Comparison of ENCODE assay signal across 3 cellular contexts in the genomic region with DNA sequence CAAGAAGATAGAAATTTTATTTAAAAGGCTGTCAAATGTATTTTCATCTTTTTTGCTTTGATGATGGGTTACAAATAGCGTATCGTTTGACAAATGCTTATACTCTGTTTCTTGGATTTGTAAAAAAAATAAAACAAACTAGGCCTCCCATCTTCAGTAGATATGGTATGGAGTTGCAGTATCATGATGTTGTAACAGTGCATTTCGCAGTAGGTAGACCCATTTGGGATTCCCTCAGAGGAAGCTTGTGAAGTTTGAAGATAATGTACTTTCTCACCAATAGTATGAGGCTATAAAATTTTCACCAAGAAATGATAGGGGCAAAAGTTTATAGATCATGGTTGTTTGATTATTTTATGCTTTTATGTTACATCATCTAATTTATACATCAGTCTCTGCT.
TF ChIP-seq lines count a peak whose summit lies in the region.

No MANE protein-coding gene starts in this region.

TF ChIP-seq in SK-N-SH, 30 proteins besides CTCF, POLR2A, EP300 and RAD21 (continued from another document):
- TF ChIP-seq, protein P1, sequence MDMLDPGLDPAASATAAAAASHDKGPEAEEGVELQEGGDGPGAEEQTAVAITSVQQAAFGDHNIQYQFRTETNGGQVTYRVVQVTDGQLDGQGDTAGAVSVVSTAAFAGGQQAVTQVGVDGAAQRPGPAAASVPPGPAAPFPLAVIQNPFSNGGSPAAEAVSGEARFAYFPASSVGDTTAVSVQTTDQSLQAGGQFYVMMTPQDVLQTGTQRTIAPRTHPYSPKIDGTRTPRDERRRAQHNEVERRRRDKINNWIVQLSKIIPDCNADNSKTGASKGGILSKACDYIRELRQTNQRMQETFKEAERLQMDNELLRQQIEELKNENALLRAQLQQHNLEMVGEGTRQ (IDR thresholded peaks at IDR 0.05; ENCODE audit: borderline replicate concordance, low read depth, low read length), result no peak
- TF ChIP-seq RFX5 (IDR thresholded peaks at IDR 0.05; ENCODE audit: low read length), result no peak
- TF ChIP-seq, protein P2, sequence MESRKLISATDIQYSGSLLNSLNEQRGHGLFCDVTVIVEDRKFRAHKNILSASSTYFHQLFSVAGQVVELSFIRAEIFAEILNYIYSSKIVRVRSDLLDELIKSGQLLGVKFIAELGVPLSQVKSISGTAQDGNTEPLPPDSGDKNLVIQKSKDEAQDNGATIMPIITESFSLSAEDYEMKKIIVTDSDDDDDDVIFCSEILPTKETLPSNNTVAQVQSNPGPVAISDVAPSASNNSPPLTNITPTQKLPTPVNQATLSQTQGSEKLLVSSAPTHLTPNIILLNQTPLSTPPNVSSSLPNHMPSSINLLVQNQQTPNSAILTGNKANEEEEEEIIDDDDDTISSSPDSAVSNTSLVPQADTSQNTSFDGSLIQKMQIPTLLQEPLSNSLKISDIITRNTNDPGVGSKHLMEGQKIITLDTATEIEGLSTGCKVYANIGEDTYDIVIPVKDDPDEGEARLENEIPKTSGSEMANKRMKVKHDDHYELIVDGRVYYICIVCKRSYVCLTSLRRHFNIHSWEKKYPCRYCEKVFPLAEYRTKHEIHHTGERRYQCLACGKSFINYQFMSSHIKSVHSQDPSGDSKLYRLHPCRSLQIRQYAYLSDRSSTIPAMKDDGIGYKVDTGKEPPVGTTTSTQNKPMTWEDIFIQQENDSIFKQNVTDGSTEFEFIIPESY (IDR thresholded peaks at IDR 0.05; ENCODE audit: borderline replicate concordance, low read depth), result no peak

TF ChIP-seq in SK-N-SH treated with all-trans-retinoic acid at 6 μM for 48 hours, 23 proteins besides CTCF, POLR2A, EP300 and RAD21 (continued from another document):
- TF ChIP-seq, protein P3, sequence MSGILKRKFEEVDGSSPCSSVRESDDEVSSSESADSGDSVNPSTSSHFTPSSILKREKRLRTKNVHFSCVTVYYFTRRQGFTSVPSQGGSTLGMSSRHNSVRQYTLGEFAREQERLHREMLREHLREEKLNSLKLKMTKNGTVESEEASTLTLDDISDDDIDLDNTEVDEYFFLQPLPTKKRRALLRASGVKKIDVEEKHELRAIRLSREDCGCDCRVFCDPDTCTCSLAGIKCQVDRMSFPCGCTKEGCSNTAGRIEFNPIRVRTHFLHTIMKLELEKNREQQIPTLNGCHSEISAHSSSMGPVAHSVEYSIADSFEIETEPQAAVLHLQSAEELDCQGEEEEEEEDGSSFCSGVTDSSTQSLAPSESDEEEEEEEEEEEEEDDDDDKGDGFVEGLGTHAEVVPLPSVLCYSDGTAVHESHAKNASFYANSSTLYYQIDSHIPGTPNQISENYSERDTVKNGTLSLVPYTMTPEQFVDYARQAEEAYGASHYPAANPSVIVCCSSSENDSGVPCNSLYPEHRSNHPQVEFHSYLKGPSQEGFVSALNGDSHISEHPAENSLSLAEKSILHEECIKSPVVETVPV (CRISPR knock-in tag; IDR thresholded peaks at IDR 0.05), result no peak
- TF ChIP-seq TCF4 (CRISPR knock-in tag; IDR thresholded peaks at IDR 0.05; ENCODE audit: borderline replicate concordance) (no peak), ZNF565 (CRISPR knock-in tag; conservative IDR thresholded peaks at IDR 0.05; ENCODE audit: low read depth) (no peak)

TF ChIP-seq in GM12878, 131 proteins besides CTCF, POLR2A, EP300 and RAD21 (continued from another document):
- TF ChIP-seq, protein P4, sequence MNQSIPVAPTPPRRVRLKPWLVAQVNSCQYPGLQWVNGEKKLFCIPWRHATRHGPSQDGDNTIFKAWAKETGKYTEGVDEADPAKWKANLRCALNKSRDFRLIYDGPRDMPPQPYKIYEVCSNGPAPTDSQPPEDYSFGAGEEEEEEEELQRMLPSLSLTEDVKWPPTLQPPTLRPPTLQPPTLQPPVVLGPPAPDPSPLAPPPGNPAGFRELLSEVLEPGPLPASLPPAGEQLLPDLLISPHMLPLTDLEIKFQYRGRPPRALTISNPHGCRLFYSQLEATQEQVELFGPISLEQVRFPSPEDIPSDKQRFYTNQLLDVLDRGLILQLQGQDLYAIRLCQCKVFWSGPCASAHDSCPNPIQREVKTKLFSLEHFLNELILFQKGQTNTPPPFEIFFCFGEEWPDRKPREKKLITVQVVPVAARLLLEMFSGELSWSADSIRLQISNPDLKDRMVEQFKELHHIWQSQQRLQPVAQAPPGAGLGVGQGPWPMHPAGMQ (IDR thresholded peaks at IDR 0.05; ENCODE audit: borderline replicate concordance), result no peak
- no peak for TF ChIP-seq TAF1 (IDR thresholded peaks at IDR 0.05; ENCODE audit: borderline replicate concordance, low read depth, low read length)
- TF ChIP-seq POLR2AphosphoS5 (IDR thresholded peaks at IDR 0.05; ENCODE audit: low read length), result no peak
- no peak for TF ChIP-seq SMC3 (IDR thresholded peaks at IDR 0.05; ENCODE audit: borderline replicate concordance, low read length)
TF ChIP-seq in GM12878: peak in this region for 0.
